ENCODE assay signal across 16 cellular contexts in genomic region chr6:16437984-16438383, GRCh38.
DNase-seq lines count a peak whose midpoint lies in the region; ATAC-seq and TF ChIP-seq lines count a peak whose summit lies in the region.
"Had no signal": no experiment of that assay in that cellular context is flagged by ENCODE, and none has a peak within 500 bp of the region (broad histone marks: within the 10 kb centered on the region; RNA-seq: fewer than 3 reads in every experiment).

No MANE protein-coding gene starts in this region.

- H3K9me3 Mint-ChIP-seq in activated CD8-positive, alpha-beta T cell treated with anti-CD3 and anti-CD28 coated beads, Interleukin-2, amount 10 ng/mL, durations not matched to agents 7 days and 5 days (ENCODE audit: insufficient read depth): peaks cover 4% of the 10 kb centered on the region

- H3K36me3 ChIP-seq in stomach: peaks cover 0 to 3% (median 0%) of the 10 kb centered on the region in 4 donors
- H3K36me3 ChIP-seq: adrenal gland had no signal

- H3K27me3 Mint-ChIP-seq in activated CD8-positive, alpha-beta T cell treated with anti-CD3 and anti-CD28 coated beads, Interleukin-2, amount 10 ng/mL, durations not matched to agents 7 days and 5 days (ENCODE audit: low read depth): no peaks in the 10 kb centered on the region

- no peaks in the 10 kb centered on the region for H3K9me3 ChIP-seq in stomach
- H3K9me3 ChIP-seq: adrenal gland had no signal

- H3K27me3 ChIP-seq in stomach: no peaks in the 10 kb centered on the region
- H3K27me3 ChIP-seq: adrenal gland had no signal

- peaks cover 57% of the 10 kb centered on the region for H3K4me1 Mint-ChIP-seq in activated CD8-positive, alpha-beta T cell treated with anti-CD3 and anti-CD28 coated beads, Interleukin-2, amount 10 ng/mL, durations not matched to agents 7 days and 5 days (ENCODE audit: low read depth)

- CTCF ChIA-PET in activated CD8-positive, alpha-beta T cell treated with anti-CD3 and anti-CD28 coated beads, Interleukin-2, amount 10 ng/mL, durations not matched to agents 7 days and 5 days (lab: Charles Lee): interaction anchor here (0.6 to 1.8 kb wide), 5 partner anchors 17 to 324 kb away, joined by 3 to 10 read pairs (median 4); partner anchors contain the start of gene ATXN1

- peak overlapping the region; percentile 48 for H3K27ac Mint-ChIP-seq in activated CD8-positive, alpha-beta T cell treated with anti-CD3 and anti-CD28 coated beads, Interleukin-2, amount 10 ng/mL, durations not matched to agents 7 days and 5 days
- H3K27ac Mint-ChIP-seq: stimulated activated naive B cell treated with anti-CD40 and anti-IgM and Interleukin-4, amounts not matched to agents 10 μg/mL and 1 μg/mL and 100 μg/mL, for 72 hours; WTC11 had no signal

- 30 to 54% (median 40%) methylated on average over 3 of the region's 3 CpGs for WGBS in stomach, 5 donors

- H3K36me3 Mint-ChIP-seq in activated CD8-positive, alpha-beta T cell treated with anti-CD3 and anti-CD28 coated beads, Interleukin-2, amount 10 ng/mL, durations not matched to agents 7 days and 5 days (ENCODE audit: low read depth): peaks cover 35% of the 10 kb centered on the region
- H3K36me3 Mint-ChIP-seq: WTC11 had no signal

- peaks cover 11 to 53% (median 30%) of the 10 kb centered on the region in 4 donors for H3K4me1 ChIP-seq in stomach

- POLR2A ChIA-PET in activated CD8-positive, alpha-beta T cell treated with anti-CD3 and anti-CD28 coated beads, Interleukin-2, amount 10 ng/mL, durations not matched to agents 7 days and 5 days (lab: Charles Lee): interaction anchor here (0.7 to 2.6 kb wide), 4 partner anchors 17 to 325 kb away, joined by 3 to 13 read pairs (median 4); no protein-coding TSS in a partner anchor

- no peak overlapping the region for H3K4me3 ChIP-seq in stomach
- H3K4me3 ChIP-seq: adrenal gland, SK-N-MC had no signal

- peak overlapping the region; percentile 61 for H3K4me3 Mint-ChIP-seq in activated CD8-positive, alpha-beta T cell treated with anti-CD3 and anti-CD28 coated beads, Interleukin-2, amount 10 ng/mL, durations not matched to agents 7 days and 5 days
- H3K4me3 Mint-ChIP-seq: stimulated activated naive B cell treated with anti-CD40 and anti-IgM and Interleukin-4, amounts not matched to agents 10 μg/mL and 1 μg/mL and 100 μg/mL, for 72 hours; WTC11 had no signal

- DNase-seq in activated naive CD4-positive, alpha-beta T cell treated with Interleukin-2 at 50 U/mL for 16 hours: peak; percentile 55
- no peak for DNase-seq in activated naive CD4-positive, alpha-beta T cell treated with anti-CD3 and anti-CD28 coated beads, Interleukin-2, amount 50 U/mL, for 16 hours
- no peak for DNase-seq in activated CD8-positive, alpha-beta T cell treated with anti-CD3 and anti-CD28 coated beads, Interleukin-2, amount 10 ng/mL, durations not matched to agents 7 days and 5 days
- DNase-seq in left ventricle myocardium superior (no peak), stomach (peak; percentile 34), left colon (no peak)
- DNase-seq: kidney glomerular epithelial cell; NCI-H1436 treated with DMSO at 0.1 percent for 48 hours; NCI-H510A; stimulated activated naive B cell treated with anti-CD40 and anti-IgM and Interleukin-4, amounts not matched to agents 10 μg/mL and 1 μg/mL and 100 μg/mL, for 72 hours had no signal

- intact Hi-C loops in left ventricle myocardium superior (cut with micrococcal nuclease) (no loop called here), stomach (cut with DNase I; ENCODE audit: low total_unique reads) (no loop called here), left colon (cut with DNase I, micrococcal nuclease) (no loop called here)

- ATAC-seq in activated CD8-positive, alpha-beta T cell treated with anti-CD3 and anti-CD28 coated beads, Interleukin-2, amount 10 ng/mL, durations not matched to agents 7 days and 5 days: peak; percentile 31
- ATAC-seq in left ventricle myocardium superior: peak; percentile 70
- ATAC-seq in HG03139 (IDR thresholded peaks at IDR 0.05; ENCODE audit: unreplicated experiment): no peak
- no peak for ATAC-seq in HG03196 (IDR thresholded peaks at IDR 0.05; ENCODE audit: unreplicated experiment)
- ATAC-seq in left colon: no peak
- ATAC-seq: stimulated activated naive B cell treated with anti-CD40 and anti-IgM and Interleukin-4, amounts not matched to agents 10 μg/mL and 1 μg/mL and 100 μg/mL, for 72 hours; WTC11 had no signal

- no peak for TF ChIP-seq POLR2A in stomach (IDR thresholded peaks at IDR 0.05)

- TF ChIP-seq EP300 in stomach (IDR thresholded peaks at IDR 0.05): no peak

- TF ChIP-seq CTCF in stomach (IDR thresholded peaks at IDR 0.05): no peak

- H3K27ac ChIP-seq in stomach: peak overlapping the region in 1 of 5 donors; percentile 36
- H3K27ac ChIP-seq: adrenal gland, epithelial cell of prostate, SK-N-MC had no signal

Comparison
In these comparisons a context has a peak if more than half of its experiments do, and no peak if none do; other contexts are left out.
1. DNase-seq: peak in activated naive CD4-positive, alpha-beta T cell treated with Interleukin-2 at 50 U/mL for 16 hours (single experiment) and stomach (single experiment); none in activated naive CD4-positive, alpha-beta T cell treated with anti-CD3 and anti-CD28 coated beads, Interleukin-2, amount 50 U/mL, for 16 hours (single experiment), activated CD8-positive, alpha-beta T cell treated with anti-CD3 and anti-CD28 coated beads, Interleukin-2, amount 10 ng/mL, durations not matched to agents 7 days and 5 days (single experiment), left ventricle myocardium superior (single experiment) and left colon (0 of 2).
2. ATAC-seq: peak in activated CD8-positive, alpha-beta T cell treated with anti-CD3 and anti-CD28 coated beads, Interleukin-2, amount 10 ng/mL, durations not matched to agents 7 days and 5 days (single experiment) and left ventricle myocardium superior (single experiment); none in HG03139 (single experiment), HG03196 (single experiment) and left colon (single experiment).